Comparison of ENCODE assay signal across 13 cellular contexts in genomic region chr18:25604909-25605247, GRCh38.
"Had no signal": no experiment of that assay in that cellular context is flagged by ENCODE, and none has a peak within 500 bp of the region (broad histone marks: within the 10 kb centered on the region; RNA-seq: fewer than 3 reads in every experiment).

No MANE protein-coding gene starts in this region.

- H3K36me3 ChIP-seq: cardiac muscle cell, esophagus squamous epithelium, neutrophil, tibial nerve had no signal

- H3K4me3 ChIP-seq: cardiac muscle cell, esophagus squamous epithelium, hepatocyte, testis, tibial nerve had no signal

- H3K9me3 Mint-ChIP-seq: stimulated activated naive CD8-positive, alpha-beta T cell treated with anti-CD3 and anti-CD28 coated beads, Interleukin-15, Interleukin-2, amounts not matched to agents 100 ng/mL and 50 ng/mL, for 24 hours had no signal

- DNase-seq: effector memory CD4-positive, alpha-beta T cell; esophagus squamous epithelium; kidney glomerular epithelial cell; mesendoderm; naive thymus-derived CD4-positive, alpha-beta T cell; small intestine; stimulated activated CD4-positive, alpha-beta T cell treated with anti-CD3 and anti-CD28 coated beads, Interleukin-12 subunit alpha, Interleukin-12 subunit beta, amount 100 ng/mL, for 4 hours; testis had no signal

- H3K4me3 Mint-ChIP-seq: naive thymus-derived CD4-positive, alpha-beta T cell; stimulated activated naive CD8-positive, alpha-beta T cell treated with anti-CD3 and anti-CD28 coated beads, Interleukin-15, Interleukin-2, amounts not matched to agents 100 ng/mL and 50 ng/mL, for 24 hours had no signal

- H3K27me3 ChIP-seq: cardiac muscle cell, esophagus squamous epithelium, hepatocyte, neutrophil, testis, tibial nerve had no signal

- H3K4me1 ChIP-seq: esophagus squamous epithelium had no signal

- ATAC-seq: naive thymus-derived CD4-positive, alpha-beta T cell had no signal

- H3K9me3 ChIP-seq: neutrophil, testis had no signal

- H2AFZ ChIP-seq: hepatocyte had no signal

- H3K4me1 Mint-ChIP-seq: naive thymus-derived CD4-positive, alpha-beta T cell had no signal

- H3K27ac Mint-ChIP-seq: naive thymus-derived CD4-positive, alpha-beta T cell; stimulated activated naive CD8-positive, alpha-beta T cell treated with anti-CD3 and anti-CD28 coated beads, Interleukin-15, Interleukin-2, amounts not matched to agents 100 ng/mL and 50 ng/mL, for 24 hours had no signal

- H3K27ac ChIP-seq: cardiac muscle cell, esophagus squamous epithelium, hepatocyte, neutrophil, testis, tibial nerve had no signal
